14 cellular contexts compared by ENCODE assay signal in genomic region chr2:239391286-239392071, GRCh38.
"Had no signal": no experiment of that assay in that cellular context is flagged by ENCODE, and none has a peak within 500 bp of the region (broad histone marks: within the 10 kb centered on the region; RNA-seq: fewer than 3 reads in every experiment).

No MANE protein-coding gene starts in this region.

- H3K4me3 ChIP-seq: esophagus squamous epithelium, transverse colon had no signal

- H3K36me3 ChIP-seq: brain microvascular endothelial cell had no signal

- H3K9me3 ChIP-seq: esophagus squamous epithelium, transverse colon had no signal

- H3K27me3 ChIP-seq: brain microvascular endothelial cell, esophagus squamous epithelium, transverse colon had no signal

- H3K27ac ChIP-seq: brain microvascular endothelial cell, esophagus squamous epithelium, parathyroid adenoma, transverse colon had no signal

- H3K4me1 ChIP-seq: parathyroid adenoma had no signal

- FAIRE-seq: endometrium had no signal

- ATAC-seq: activated CD4-positive, alpha-beta T cell treated with anti-CD3 and anti-CD28 coated beads for 36 hours; right cardiac atrium; stimulated activated naive B cell treated with anti-CD40 and anti-IgM and Interleukin-4, amounts not matched to agents 10 μg/mL and 1 μg/mL and 100 μg/mL, for 72 hours had no signal

- DNase-seq: activated CD4-positive, alpha-beta memory T cell treated with anti-CD3 and anti-CD28 coated beads, Interleukin-2, amount 10 ng/mL, durations not matched to agents 7 days and 5 days; activated CD4-positive, alpha-beta T cell treated with anti-CD3 and anti-CD28 coated beads for 36 hours; activated CD8-positive, alpha-beta memory T cell treated with anti-CD3 and anti-CD28 coated beads, Interleukin-2, amount 50 U/mL, for 48 hours; activated naive CD4-positive, alpha-beta T cell treated with anti-CD3 and anti-CD28 coated beads, Interleukin-2, amount 10 ng/mL, durations not matched to agents 7 days and 5 days; brain microvascular endothelial cell; esophagus squamous epithelium; foreskin fibroblast; stimulated activated CD4-positive, alpha-beta T cell treated with anti-CD3 and anti-CD28 coated beads, Interleukin-2, amount 100 ng/mL, for 24 hours; stimulated activated naive B cell treated with anti-CD40 and anti-IgM and Interleukin-4, amounts not matched to agents 10 μg/mL and 1 μg/mL and 100 μg/mL, for 72 hours; T-helper 9 cell; transverse colon had no signal
